Comparison of ENCODE assay signal across 1 cellular context in genomic region chr16:88857728-88858339, GRCh38.
TF ChIP-seq lines count a peak whose summit lies in the region.

No MANE protein-coding gene starts in this region.

TF ChIP-seq in K562, 482 proteins besides CTCF, POLR2A, EP300 and RAD21:
- TF ChIP-seq NCOA2 (IDR thresholded peaks at IDR 0.05; ENCODE audit: partially characterized antibody in 2 of 2) (no peak), SMC3 (conservative IDR thresholded peaks at IDR 0.05; ENCODE audit: insufficient read depth, low read depth, low read length) (peak; percentile 66), TFAP4 (CRISPR knock-in tag; IDR thresholded peaks at IDR 0.05; ENCODE audit: borderline replicate concordance) (peak; percentile 40; the same call in 1 of the 2 replicates), HDAC3 (IDR thresholded peaks at IDR 0.05; ENCODE audit: borderline replicate concordance, partially characterized antibody) (no peak), HDAC1 (IDR thresholded peaks at IDR 0.05) (peak in 1 of 2 experiments; percentile 42; a peak in 1 of 4 replicates), RB1 (IDR thresholded peaks at IDR 0.05; ENCODE audit: low read depth) (0 out of 2 replicates have a peak, but pooled peaks have one; percentile 41), ZBTB7A (IDR thresholded peaks at IDR 0.05; ENCODE audit: borderline replicate concordance, control insufficient read depth, low read depth, low read length) (0 out of 2 replicates have a peak, but pooled peaks have one; percentile 46), XRCC5 (IDR thresholded peaks at IDR 0.05; ENCODE audit: low read depth, low read length) (peak; percentile 57), UBTF (IDR thresholded peaks at IDR 0.05; ENCODE audit: borderline replicate concordance in 1 of 2, low read depth in 2 of 2, low read length in 2 of 2) (0 out of 4 replicates have a peak, but pooled peaks of 1 of the 2 experiments have one; percentile 31), ZEB2 (IDR thresholded peaks at IDR 0.05) (no peak), YY1 (IDR thresholded peaks at IDR 0.05; ENCODE audit: borderline replicate concordance in 1 of 3, control insufficient read depth in 1 of 3, extremely low read depth in 1 of 3, insufficient read depth in 3 of 3, insufficient read length in 1 of 3, insufficient replicate concordance in 2 of 3, low read depth in 1 of 3, low read length in 2 of 3) (peak in 1 of 3 experiments; percentile 56), TAF7 (tag; IDR thresholded peaks at IDR 0.05) (no peak), CREM (IDR thresholded peaks at IDR 0.05; ENCODE audit: low read depth) (no peak), CC2D1A (IDR thresholded peaks at IDR 0.05) (0 out of 2 replicates have a peak, but pooled peaks have one; percentile 6), CBX8 (IDR thresholded peaks at IDR 0.05; ENCODE audit: borderline replicate concordance, extremely low read depth, low read depth, low read length, poor library complexity, severe bottlenecking) (no peak), ZNF12 (CRISPR knock-in tag; IDR thresholded peaks at IDR 0.05) (no peak)
- TF ChIP-seq, protein P1, sequence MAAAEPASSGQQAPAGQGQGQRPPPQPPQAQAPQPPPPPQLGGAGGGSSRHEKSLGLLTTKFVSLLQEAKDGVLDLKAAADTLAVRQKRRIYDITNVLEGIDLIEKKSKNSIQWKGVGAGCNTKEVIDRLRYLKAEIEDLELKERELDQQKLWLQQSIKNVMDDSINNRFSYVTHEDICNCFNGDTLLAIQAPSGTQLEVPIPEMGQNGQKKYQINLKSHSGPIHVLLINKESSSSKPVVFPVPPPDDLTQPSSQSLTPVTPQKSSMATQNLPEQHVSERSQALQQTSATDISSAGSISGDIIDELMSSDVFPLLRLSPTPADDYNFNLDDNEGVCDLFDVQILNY (CRISPR knock-in tag; IDR thresholded peaks at IDR 0.05): no peak
- TF ChIP-seq, protein P2, sequence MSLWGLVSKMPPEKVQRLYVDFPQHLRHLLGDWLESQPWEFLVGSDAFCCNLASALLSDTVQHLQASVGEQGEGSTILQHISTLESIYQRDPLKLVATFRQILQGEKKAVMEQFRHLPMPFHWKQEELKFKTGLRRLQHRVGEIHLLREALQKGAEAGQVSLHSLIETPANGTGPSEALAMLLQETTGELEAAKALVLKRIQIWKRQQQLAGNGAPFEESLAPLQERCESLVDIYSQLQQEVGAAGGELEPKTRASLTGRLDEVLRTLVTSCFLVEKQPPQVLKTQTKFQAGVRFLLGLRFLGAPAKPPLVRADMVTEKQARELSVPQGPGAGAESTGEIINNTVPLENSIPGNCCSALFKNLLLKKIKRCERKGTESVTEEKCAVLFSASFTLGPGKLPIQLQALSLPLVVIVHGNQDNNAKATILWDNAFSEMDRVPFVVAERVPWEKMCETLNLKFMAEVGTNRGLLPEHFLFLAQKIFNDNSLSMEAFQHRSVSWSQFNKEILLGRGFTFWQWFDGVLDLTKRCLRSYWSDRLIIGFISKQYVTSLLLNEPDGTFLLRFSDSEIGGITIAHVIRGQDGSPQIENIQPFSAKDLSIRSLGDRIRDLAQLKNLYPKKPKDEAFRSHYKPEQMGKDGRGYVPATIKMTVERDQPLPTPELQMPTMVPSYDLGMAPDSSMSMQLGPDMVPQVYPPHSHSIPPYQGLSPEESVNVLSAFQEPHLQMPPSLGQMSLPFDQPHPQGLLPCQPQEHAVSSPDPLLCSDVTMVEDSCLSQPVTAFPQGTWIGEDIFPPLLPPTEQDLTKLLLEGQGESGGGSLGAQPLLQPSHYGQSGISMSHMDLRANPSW (CRISPR knock-in tag; IDR thresholded peaks at IDR 0.05): 0 out of 2 replicates have a peak, but pooled peaks have one; percentile 42
- TF ChIP-seq, protein P3, sequence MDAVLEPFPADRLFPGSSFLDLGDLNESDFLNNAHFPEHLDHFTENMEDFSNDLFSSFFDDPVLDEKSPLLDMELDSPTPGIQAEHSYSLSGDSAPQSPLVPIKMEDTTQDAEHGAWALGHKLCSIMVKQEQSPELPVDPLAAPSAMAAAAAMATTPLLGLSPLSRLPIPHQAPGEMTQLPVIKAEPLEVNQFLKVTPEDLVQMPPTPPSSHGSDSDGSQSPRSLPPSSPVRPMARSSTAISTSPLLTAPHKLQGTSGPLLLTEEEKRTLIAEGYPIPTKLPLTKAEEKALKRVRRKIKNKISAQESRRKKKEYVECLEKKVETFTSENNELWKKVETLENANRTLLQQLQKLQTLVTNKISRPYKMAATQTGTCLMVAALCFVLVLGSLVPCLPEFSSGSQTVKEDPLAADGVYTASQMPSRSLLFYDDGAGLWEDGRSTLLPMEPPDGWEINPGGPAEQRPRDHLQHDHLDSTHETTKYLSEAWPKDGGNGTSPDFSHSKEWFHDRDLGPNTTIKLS (IDR thresholded peaks at IDR 0.05; ENCODE audit: borderline replicate concordance, low read depth): 0 out of 2 replicates have a peak, but pooled peaks have one; percentile 15
- TF ChIP-seq, protein P4, sequence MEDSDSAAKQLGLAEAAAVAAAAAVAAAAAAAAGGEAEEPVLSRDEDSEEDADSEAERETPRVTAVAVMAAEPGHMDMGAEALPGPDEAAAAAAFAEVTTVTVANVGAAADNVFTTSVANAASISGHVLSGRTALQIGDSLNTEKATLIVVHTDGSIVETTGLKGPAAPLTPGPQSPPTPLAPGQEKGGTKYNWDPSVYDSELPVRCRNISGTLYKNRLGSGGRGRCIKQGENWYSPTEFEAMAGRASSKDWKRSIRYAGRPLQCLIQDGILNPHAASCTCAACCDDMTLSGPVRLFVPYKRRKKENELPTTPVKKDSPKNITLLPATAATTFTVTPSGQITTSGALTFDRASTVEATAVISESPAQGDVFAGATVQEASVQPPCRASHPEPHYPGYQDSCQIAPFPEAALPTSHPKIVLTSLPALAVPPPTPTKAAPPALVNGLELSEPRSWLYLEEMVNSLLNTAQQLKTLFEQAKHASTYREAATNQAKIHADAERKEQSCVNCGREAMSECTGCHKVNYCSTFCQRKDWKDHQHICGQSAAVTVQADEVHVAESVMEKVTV (CRISPR knock-in tag; IDR thresholded peaks at IDR 0.05): 0 out of 2 replicates have a peak, but pooled peaks have one; percentile 21
- TF ChIP-seq, protein P5, sequence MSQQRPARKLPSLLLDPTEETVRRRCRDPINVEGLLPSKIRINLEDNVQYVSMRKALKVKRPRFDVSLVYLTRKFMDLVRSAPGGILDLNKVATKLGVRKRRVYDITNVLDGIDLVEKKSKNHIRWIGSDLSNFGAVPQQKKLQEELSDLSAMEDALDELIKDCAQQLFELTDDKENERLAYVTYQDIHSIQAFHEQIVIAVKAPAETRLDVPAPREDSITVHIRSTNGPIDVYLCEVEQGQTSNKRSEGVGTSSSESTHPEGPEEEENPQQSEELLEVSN (IDR thresholded peaks at IDR 0.05; ENCODE audit: borderline replicate concordance in 1 of 2, extremely low read depth in 1 of 2, insufficient read depth in 1 of 2, insufficient read length in 1 of 2, low read depth in 1 of 2, low read length in 1 of 2, poor library complexity in 1 of 2, severe bottlenecking in 1 of 2): peak in 1 of 2 experiments; percentile 13
